9 cellular contexts compared by ENCODE assay signal in the genomic region with DNA sequence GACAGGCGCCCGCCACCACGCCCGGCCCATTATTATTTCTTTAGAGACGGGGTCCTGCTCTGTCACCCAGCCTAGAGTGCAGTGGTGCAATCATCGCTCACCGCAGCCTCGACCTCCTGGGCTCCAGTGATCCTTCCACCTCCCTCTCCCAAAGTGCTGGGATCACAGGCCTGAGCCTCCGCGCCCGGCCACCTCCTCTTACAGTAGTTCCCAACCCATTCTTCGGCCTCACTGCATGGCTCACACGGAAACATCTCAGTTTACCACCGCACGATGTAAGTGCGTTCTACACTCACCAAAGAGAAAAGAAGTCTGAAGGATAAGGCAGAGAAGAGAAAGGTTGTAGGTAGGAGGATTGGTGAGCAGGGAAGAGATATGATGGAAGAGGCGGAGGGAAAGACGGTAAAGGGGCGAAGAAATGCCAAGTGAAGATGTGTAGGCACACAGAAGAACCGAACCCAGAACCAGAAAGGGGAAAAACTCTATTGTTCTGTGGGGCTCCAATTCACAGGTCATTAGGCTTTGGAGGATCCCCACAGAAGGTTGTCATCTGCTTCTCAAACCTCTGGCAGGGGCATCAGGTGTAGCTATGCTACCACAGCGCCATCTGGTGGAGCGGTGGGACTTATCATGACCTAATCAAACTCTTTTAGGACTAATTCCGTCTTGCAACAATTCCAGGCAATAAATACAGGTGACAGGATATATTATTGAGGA.
DNase-seq lines count a peak whose midpoint lies in the region; ATAC-seq and TF ChIP-seq lines count a peak whose summit lies in the region.
"Had no signal": no experiment of that assay in that cellular context is flagged by ENCODE, and none has a peak within 500 bp of the region (broad histone marks: within the 10 kb centered on the region; RNA-seq: fewer than 3 reads in every experiment).

No MANE protein-coding gene starts in this region.

- H3K23ac ChIP-seq in trophoblast cell (ENCODE audit: low read length) = no peak overlapping the region

- H3K27me3 ChIP-seq in trophoblast cell (ENCODE audit: insufficient read depth, low read length) = no peaks in the 10 kb centered on the region

- H2BK5ac ChIP-seq in trophoblast cell (ENCODE audit: low read depth, low read length, poor library complexity) = peak overlapping the region; percentile 38

- no peak overlapping the region for H3K18ac ChIP-seq in trophoblast cell (ENCODE audit: low read length)

- peak; percentile 92 for TF ChIP-seq CTCF in type B pancreatic cell (conservative IDR thresholded peaks at IDR 0.05)

- H3K79me1 ChIP-seq in trophoblast cell (ENCODE audit: low read length) = peaks cover 35% of the 10 kb centered on the region

- H3K4me2 ChIP-seq in trophoblast cell (ENCODE audit: low read length) = no peak overlapping the region

- CTCF ChIA-PET in activated naive CD4-positive, alpha-beta T cell treated with anti-CD3 and anti-CD28 coated beads for 36 hours (lab: Charles Lee) = interaction anchor here (0.6 to 1.5 kb wide), 6 partner anchors 8 to 850 kb away, joined by 3 to 10 read pairs (median 4); no protein-coding TSS in a partner anchor

- ATAC-seq in GM21825 (IDR thresholded peaks at IDR 0.05; ENCODE audit: unreplicated experiment) (peak; percentile 67), SK-N-SH treated with all-trans-retinoic acid at 6 μM for 48 hours (peak; percentile 66)

- no peaks in the 10 kb centered on the region for H3K36me3 Mint-ChIP-seq in activated naive CD4-positive, alpha-beta T cell treated with anti-CD3 and anti-CD28 coated beads for 36 hours (ENCODE audit: low read depth)
- H3K36me3 Mint-ChIP-seq in type B pancreatic cell = peaks cover 5% of the 10 kb centered on the region

- H4K8ac ChIP-seq in trophoblast cell (ENCODE audit: low read depth, low read length) = peak overlapping the region; percentile 0

- peak overlapping the region; percentile 77 for H2BK12ac ChIP-seq in trophoblast cell (ENCODE audit: low read length)

- H3K36me3 ChIP-seq in trophoblast cell (ENCODE audit: control insufficient read depth in 1 of 2, insufficient read depth in 2 of 2, low read length in 2 of 2) = no peaks in the 10 kb centered on the region

- no peak overlapping the region for H3K27ac ChIP-seq in trophoblast cell (ENCODE audit: low read depth, low read length)

- H3K4me3 ChIP-seq in trophoblast cell (ENCODE audit: low read depth, low read length) = no peak overlapping the region

- H4K91ac ChIP-seq in trophoblast cell (ENCODE audit: low read depth, low read length) = peak overlapping the region; percentile 87

- peak overlapping the region; percentile 80 for H2AK5ac ChIP-seq in trophoblast cell (ENCODE audit: low read length)

- H3K27me3 Mint-ChIP-seq in activated naive CD4-positive, alpha-beta T cell treated with anti-CD3 and anti-CD28 coated beads for 36 hours (ENCODE audit: low read depth) = no peaks in the 10 kb centered on the region
- H3K27me3 Mint-ChIP-seq in type B pancreatic cell = peaks cover 3% of the 10 kb centered on the region
- H3K27me3 Mint-ChIP-seq: activated naive CD8-positive, alpha-beta T cell had no signal

- no peaks in the 10 kb centered on the region for H3K9me3 ChIP-seq in trophoblast cell (ENCODE audit: insufficient read depth, low read depth, low read length)

- H3K4me1 Mint-ChIP-seq in activated naive CD4-positive, alpha-beta T cell treated with anti-CD3 and anti-CD28 coated beads for 36 hours (ENCODE audit: low read depth) = no peaks in the 10 kb centered on the region
- peaks cover 7% of the 10 kb centered on the region for H3K4me1 Mint-ChIP-seq in type B pancreatic cell (ENCODE audit: unreplicated experiment)

- H3K9me3 Mint-ChIP-seq in activated naive CD4-positive, alpha-beta T cell treated with anti-CD3 and anti-CD28 coated beads for 36 hours = no peaks in the 10 kb centered on the region
- H3K9me3 Mint-ChIP-seq in type B pancreatic cell = peaks cover 6% of the 10 kb centered on the region

- H3K4me1 ChIP-seq in trophoblast cell (ENCODE audit: control insufficient read depth in 1 of 2, insufficient read depth in 2 of 2, low read length in 2 of 2) = peaks cover 8 to 10% of the 10 kb centered on the region in 2 experiments

- H3K4ac ChIP-seq in trophoblast cell (ENCODE audit: low read depth, low read length) = peak overlapping the region; percentile 56

- no peak overlapping the region for H3K9ac ChIP-seq in trophoblast cell (ENCODE audit: low read length)

- H3K27ac Mint-ChIP-seq in activated naive CD4-positive, alpha-beta T cell treated with anti-CD3 and anti-CD28 coated beads for 36 hours = no peak overlapping the region
- no peak overlapping the region for H3K27ac Mint-ChIP-seq in type B pancreatic cell
- H3K27ac Mint-ChIP-seq: activated naive CD8-positive, alpha-beta T cell had no signal

- no peak overlapping the region for H3K4me3 Mint-ChIP-seq in activated naive CD4-positive, alpha-beta T cell treated with anti-CD3 and anti-CD28 coated beads for 36 hours
- no peak overlapping the region for H3K4me3 Mint-ChIP-seq in type B pancreatic cell
- H3K4me3 Mint-ChIP-seq: activated naive CD8-positive, alpha-beta T cell had no signal

- intact Hi-C loops in activated naive CD4-positive, alpha-beta T cell treated with anti-CD3 and anti-CD28 coated beads for 36 hours (cut with micrococcal nuclease) = loop anchor here (1.0 to 2.0 kb wide), 4 partner anchors 48 to 850 kb away; no protein-coding TSS in a partner anchor

- H4K12ac ChIP-seq in trophoblast cell (ENCODE audit: low read depth, low read length) = no peak overlapping the region

- H2BK120ac ChIP-seq in trophoblast cell (ENCODE audit: insufficient read depth, low read length, poor library complexity) = peak overlapping the region; percentile 62

- peak overlapping the region; percentile 22 for H3K14ac ChIP-seq in trophoblast cell (ENCODE audit: low read length)

- peak; percentile 24 for DNase-seq in DMS 273 treated with DMSO at 0.1 percent for 48 hours (lab: John Stamatoyannopoulos, UW)
- DNase-seq in NCI-H1092 (lab: John Stamatoyannopoulos, UW) = peak; percentile 85
- peak; percentile 93 for DNase-seq in activated naive CD4-positive, alpha-beta T cell treated with anti-CD3 and anti-CD28 coated beads for 36 hours
- peak; percentile 85 for DNase-seq in glomerular visceral epithelial cell (ENCODE audit: extremely low spot score)
- DNase-seq in trophoblast cell = peak; percentile 86 to 97
- DNase-seq in type B pancreatic cell (ENCODE audit: extremely low spot score, unreplicated experiment) = peak; percentile 88

- WGBS in trophoblast cell (ENCODE audit: extremely low coverage, insufficient coverage, insufficient read length) = 100% methylated on average over 3 of the region's 23 CpGs

- no peaks in the 10 kb centered on the region for H3K79me2 ChIP-seq in trophoblast cell (ENCODE audit: control insufficient read depth, insufficient read depth, low read length, poor library complexity)

- no peak overlapping the region for H2AFZ ChIP-seq in trophoblast cell (ENCODE audit: insufficient read depth, low read length, poor library complexity)

TF ChIP-seq in SK-N-SH treated with all-trans-retinoic acid at 6 μM for 48 hours, 23 proteins besides CTCF, POLR2A, EP300 and RAD21:
- TF ChIP-seq ZFP3 (CRISPR knock-in tag; IDR thresholded peaks at IDR 0.05) (no peak), GLIS3 (CRISPR knock-in tag; IDR thresholded peaks at IDR 0.05) (no peak), POU6F1 (CRISPR knock-in tag; IDR thresholded peaks at IDR 0.05; ENCODE audit: borderline replicate concordance, low read depth) (peak; percentile 74; the same call in 1 of the 2 replicates)

Comparison
In these comparisons a context has a peak if more than half of its experiments do, and no peak if none do; other contexts are left out.
1. DNase-seq: peak in every context shown above with its lines; median percentile 93 in activated naive CD4-positive, alpha-beta T cell treated with anti-CD3 and anti-CD28 coated beads for 36 hours; 92 in trophoblast cell; 88 in type B pancreatic cell; 85 in NCI-H1092; 85 in glomerular visceral epithelial cell; 24 in DMS 273 treated with DMSO at 0.1 percent for 48 hours.